Comparison of ENCODE assay signal across 8 cellular contexts in the genomic region with DNA sequence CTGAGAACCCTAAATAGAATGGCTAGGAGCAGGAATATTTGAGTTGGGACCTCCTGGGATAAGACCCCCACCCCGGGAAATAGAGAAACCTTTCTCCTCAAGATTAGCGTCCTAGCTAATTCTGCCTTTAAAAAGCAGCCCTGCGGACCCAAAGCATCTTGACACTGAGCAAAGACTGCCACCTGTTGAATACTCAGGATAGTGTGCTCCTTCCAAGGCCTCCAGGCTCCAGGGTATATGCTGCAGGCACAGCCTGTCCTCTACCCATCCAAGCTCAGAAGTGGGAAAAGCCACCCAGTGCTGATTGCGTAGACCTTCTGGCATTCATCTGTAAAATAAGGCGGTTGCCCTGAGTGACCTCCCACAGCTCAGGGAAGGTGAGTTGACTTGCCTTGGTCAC.
A peak's percentile ranks its signal among the peaks of the same experiment; 100 is the strongest.
DNase-seq lines count a peak whose midpoint lies in the region; ATAC-seq and TF ChIP-seq lines count a peak whose summit lies in the region.

No MANE protein-coding gene starts in this region.

- CTCF ChIA-PET in BJ (lab: Yijun Ruan, JAX), result interaction anchor here (0.5 to 2.1 kb wide), 12 partner anchors 11 to 1960 kb away, joined by 3 to 8 read pairs (median 3); partner anchors contain the start of gene MAF

- H3K36me3 ChIP-seq in BJ (ENCODE audit: control insufficient read depth, insufficient read depth, low read length) (no peaks in the 10 kb centered on the region), HAP-1 (replicated peaks) (no peaks in the 10 kb centered on the region), adrenal gland (replicated peaks in 1 of 2) (no peaks in the 10 kb centered on the region), right atrium auricular region (no peaks in the 10 kb centered on the region), sigmoid colon (no peaks in the 10 kb centered on the region)

- H3K4me3 ChIP-seq in BJ (ENCODE audit: low read depth, low read length), result no peak overlapping the region
- no peak overlapping the region for H3K4me3 ChIP-seq in HAP-1
- H3K4me3 ChIP-seq in adrenal gland, result no peak overlapping the region
- no peak overlapping the region for H3K4me3 ChIP-seq in right atrium auricular region
- H3K4me3 ChIP-seq in sigmoid colon, result no peak overlapping the region

- TF ChIP-seq EP300 in sigmoid colon (IDR thresholded peaks at IDR 0.05), result no peak

- H3K9me3 ChIP-seq in HAP-1 (no peaks in the 10 kb centered on the region), adrenal gland (replicated peaks in 1 of 3) (no peaks in the 10 kb centered on the region), right atrium auricular region (no peaks in the 10 kb centered on the region), sigmoid colon (no peaks in the 10 kb centered on the region)

- H3K4me1 ChIP-seq in HAP-1 (no peaks in the 10 kb centered on the region), adrenal gland (replicated peaks in 1 of 2) (no peaks in the 10 kb centered on the region), right atrium auricular region (peaks cover 0 to 4% of the 10 kb centered on the region in 2 donors), sigmoid colon (peaks cover 0 to 6% (median 2%) of the 10 kb centered on the region in 4 donors)

- 22 to 31% (median 25%) methylated on average over 2 to 5 of the region's 5 CpGs for WGBS in adrenal gland, 4 donors
- 30 to 34% methylated on average over 5 of the region's 5 CpGs for WGBS in sigmoid colon, 2 donors

- peak; percentile 46 for TF ChIP-seq CTCF in BJ (IDR thresholded peaks at IDR 0.05; ENCODE audit: insufficient read depth, low read depth, low read length)
- peak; percentile 41 to 74 (median 62) for TF ChIP-seq CTCF in adrenal gland (IDR thresholded peaks at IDR 0.05)
- peak in 1 of 2 donors; percentile 69 for TF ChIP-seq CTCF in right atrium auricular region (IDR thresholded peaks at IDR 0.05)
- peak in 3 of 4 experiments; percentile 54 to 74 (median 73) for TF ChIP-seq CTCF in sigmoid colon (IDR thresholded peaks at IDR 0.05)

- intact Hi-C loops in adrenal gland (cut with DNase I), result no loop called here
- intact Hi-C loops in sigmoid colon (cut with DNase I), result loop anchor here (2.0 to 10.0 kb wide), 4 partner anchors 318 to 1960 kb away; partner anchors contain the start of gene MAF

- no peak for TF ChIP-seq POLR2A in adrenal gland (IDR thresholded peaks at IDR 0.05)
- no peak for TF ChIP-seq POLR2A in sigmoid colon (IDR thresholded peaks at IDR 0.05)

- H3K27ac ChIP-seq in adrenal gland (no peak overlapping the region), right atrium auricular region (no peak overlapping the region), sigmoid colon (no peak overlapping the region)

- POLR2A ChIA-PET in BJ (lab: Charles Lee), result interaction anchor here (0.6 kb wide), 1 partner anchor 240 kb away, joined by 3 read pairs; no protein-coding TSS in a partner anchor

- ATAC-seq in HG03108 (IDR thresholded peaks at IDR 0.05; ENCODE audit: unreplicated experiment) (no peak), HG02970 (IDR thresholded peaks at IDR 0.05; ENCODE audit: low FRiP score, unreplicated experiment) (no peak)

- in situ Hi-C loops in HAP-1 (cut with MboI; ENCODE audit: low sequenced_read_pairs), result loop anchor here (25.0 kb wide), 2 partner anchors 322 to 472 kb away; partner anchors contain the start of gene MAF

- DNase-seq in BJ (ENCODE audit: low read depth), result no peak
- peak; percentile 68 for DNase-seq in HAP-1 (ENCODE audit: low spot score in 2 of 2)
- DNase-seq in adrenal gland, result peak; percentile 28 to 81 (median 61)
- DNase-seq in right atrium auricular region (ENCODE audit: low spot score), result peak; percentile 70
- peak; percentile 82 for DNase-seq in sigmoid colon
- no peak for DNase-seq in NCI-H82 treated with DMSO at 0.1 percent for 48 hours (lab: John Stamatoyannopoulos, UW; ENCODE audit: unreplicated experiment)

- H3K27me3 ChIP-seq in BJ (ENCODE audit: control insufficient read depth, insufficient read depth, low read length), result no peaks in the 10 kb centered on the region
- H3K27me3 ChIP-seq in HAP-1 (ENCODE audit: low read depth), result no peaks in the 10 kb centered on the region
- no peaks in the 10 kb centered on the region for H3K27me3 ChIP-seq in adrenal gland
- no peaks in the 10 kb centered on the region for H3K27me3 ChIP-seq in right atrium auricular region
- H3K27me3 ChIP-seq in sigmoid colon, result no peaks in the 10 kb centered on the region

Comparison
In these comparisons a context has a peak if more than half of its experiments do, and no peak if none do; other contexts are left out.
1. DNase-seq: peak in HAP-1 (2 of 2), adrenal gland (7 of 7), right atrium auricular region (single experiment) and sigmoid colon (single experiment); none in BJ (single experiment) and NCI-H82 treated with DMSO at 0.1 percent for 48 hours (single experiment).